In the genomic region with DNA sequence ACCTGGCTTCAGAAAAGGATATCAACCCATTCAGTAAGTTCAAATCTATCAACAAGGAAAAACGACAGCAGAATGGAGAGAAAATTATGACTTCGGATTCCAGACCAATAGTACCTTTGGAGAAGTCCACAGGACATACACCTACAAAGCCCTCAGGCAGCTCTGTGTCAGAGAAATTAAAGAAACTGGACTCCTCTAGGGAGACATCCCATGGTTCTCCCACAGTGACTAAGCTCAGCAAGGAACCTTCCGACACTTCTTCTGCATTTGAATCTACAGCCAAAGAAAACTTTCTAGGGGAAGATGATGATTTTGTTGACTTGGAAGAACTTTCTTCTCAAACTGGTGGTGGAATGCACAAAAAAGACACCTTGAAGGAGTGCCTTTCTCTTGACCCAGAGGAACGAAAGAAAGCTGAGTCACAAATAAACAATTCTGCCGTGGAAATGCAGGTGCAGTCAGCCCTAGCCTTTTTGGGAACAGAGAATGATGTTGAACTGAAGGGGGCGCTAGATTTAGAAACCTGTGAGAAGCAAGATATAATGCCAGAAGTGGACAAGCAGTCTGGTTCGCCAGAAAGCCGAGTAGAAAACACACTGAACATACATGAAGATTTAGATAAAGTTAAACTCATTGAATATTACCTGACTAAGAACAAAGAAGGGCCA, we compare ENCODE assay signal across 9 cellular contexts.
DNase-seq lines count a peak whose midpoint lies in the region; ATAC-seq and TF ChIP-seq lines count a peak whose summit lies in the region.
"Had no signal": no experiment of that assay in that cellular context is flagged by ENCODE, and none has a peak within 500 bp of the region (broad histone marks: within the 10 kb centered on the region; RNA-seq: fewer than 3 reads in every experiment).

No MANE protein-coding gene starts in this region.

- H3K36me3 Mint-ChIP-seq in activated naive CD8-positive, alpha-beta T cell treated with anti-CD3 and anti-CD28 coated beads, Interleukin-2, amount 50 U/mL, for 24 hours (ENCODE audit: low read depth): peaks cover 18% of the 10 kb centered on the region

- DNase-seq in ACHN: peak; percentile 54
- peak; percentile 12 for DNase-seq in GM13976 (ENCODE audit: low spot score)
- peak; percentile 48 for DNase-seq in RPMI8226
- peak in 1 of 2 donors; percentile 53 for DNase-seq in foreskin keratinocyte
- DNase-seq in midbrain (lab: John Stamatoyannopoulos, UW): no peak
- no peak for DNase-seq in activated naive CD8-positive, alpha-beta T cell treated with anti-CD3 and anti-CD28 coated beads, Interleukin-2, amount 50 U/mL, for 24 hours
- no peak for DNase-seq in NCI-H2029 treated with DMSO at 0.1 percent for 48 hours (lab: John Stamatoyannopoulos, UW)
- DNase-seq: activated naive CD8-positive, alpha-beta T cell treated with anti-CD3 and anti-CD28 coated beads, Interleukin-2, amount 10 ng/mL, durations not matched to agents 7 days and 5 days had no signal

- H3K27ac ChIP-seq in foreskin keratinocyte: no peak overlapping the region

- H3K4me1 ChIP-seq in foreskin keratinocyte: no peaks in the 10 kb centered on the region

- H3K4me3 Mint-ChIP-seq in activated naive CD8-positive, alpha-beta T cell treated with anti-CD3 and anti-CD28 coated beads, Interleukin-2, amount 50 U/mL, for 24 hours: no peak overlapping the region
- H3K4me3 Mint-ChIP-seq: activated naive CD8-positive, alpha-beta T cell treated with anti-CD3 and anti-CD28 coated beads, Interleukin-2, amount 10 ng/mL, durations not matched to agents 7 days and 5 days had no signal

- no peak overlapping the region for H3K27ac Mint-ChIP-seq in activated naive CD8-positive, alpha-beta T cell treated with anti-CD3 and anti-CD28 coated beads, Interleukin-2, amount 50 U/mL, for 24 hours
- H3K27ac Mint-ChIP-seq: activated naive CD8-positive, alpha-beta T cell treated with anti-CD3 and anti-CD28 coated beads, Interleukin-2, amount 10 ng/mL, durations not matched to agents 7 days and 5 days had no signal

- no peaks in the 10 kb centered on the region for H3K9me3 Mint-ChIP-seq in activated naive CD8-positive, alpha-beta T cell treated with anti-CD3 and anti-CD28 coated beads, Interleukin-2, amount 50 U/mL, for 24 hours
- H3K9me3 Mint-ChIP-seq: activated naive CD8-positive, alpha-beta T cell treated with anti-CD3 and anti-CD28 coated beads, Interleukin-2, amount 10 ng/mL, durations not matched to agents 7 days and 5 days had no signal

- no peaks in the 10 kb centered on the region for H3K27me3 ChIP-seq in foreskin keratinocyte

- TF ChIP-seq CTCF in GM13976 (IDR thresholded peaks at IDR 0.05; ENCODE audit: borderline replicate concordance, control extremely low read depth, extremely low read depth, insufficient read depth, missing control alignments) (peak; percentile 25), foreskin keratinocyte (conservative IDR thresholded peaks at IDR 0.05) (peak; percentile 71)

- H3K4me1 Mint-ChIP-seq in activated naive CD8-positive, alpha-beta T cell treated with anti-CD3 and anti-CD28 coated beads, Interleukin-2, amount 50 U/mL, for 24 hours: no peaks in the 10 kb centered on the region

- H3K27me3 Mint-ChIP-seq in activated naive CD8-positive, alpha-beta T cell treated with anti-CD3 and anti-CD28 coated beads, Interleukin-2, amount 50 U/mL, for 24 hours: no peaks in the 10 kb centered on the region
- H3K27me3 Mint-ChIP-seq: activated naive CD8-positive, alpha-beta T cell treated with anti-CD3 and anti-CD28 coated beads, Interleukin-2, amount 10 ng/mL, durations not matched to agents 7 days and 5 days had no signal

- in situ Hi-C loops in ACHN (cut with HindIII; ENCODE audit: low pct_ligation_motif_present, low pct_unique_long_range_greater_than_20kb, low sequenced_read_pairs): no loop called here
- in situ Hi-C loops in GM13976 (cut with MboI; ENCODE audit: low sequenced_read_pairs, unreplicated experiment): no loop called here

- ATAC-seq in foreskin keratinocyte: peak; percentile 89
- no peak for ATAC-seq in activated naive CD8-positive, alpha-beta T cell treated with anti-CD3 and anti-CD28 coated beads, Interleukin-2, amount 50 U/mL, for 24 hours
- no peak for ATAC-seq in HG02981 (IDR thresholded peaks at IDR 0.05; ENCODE audit: unreplicated experiment)

Comparison
In these comparisons a context has a peak if more than half of its experiments do, and no peak if none do; other contexts are left out.
1. DNase-seq: peak in ACHN (single experiment), GM13976 (single experiment) and RPMI8226 (single experiment); none in midbrain (single experiment), activated naive CD8-positive, alpha-beta T cell treated with anti-CD3 and anti-CD28 coated beads, Interleukin-2, amount 50 U/mL, for 24 hours (single experiment) and NCI-H2029 treated with DMSO at 0.1 percent for 48 hours (single experiment).